22 cellular contexts compared by ENCODE assay signal in the genomic region with DNA sequence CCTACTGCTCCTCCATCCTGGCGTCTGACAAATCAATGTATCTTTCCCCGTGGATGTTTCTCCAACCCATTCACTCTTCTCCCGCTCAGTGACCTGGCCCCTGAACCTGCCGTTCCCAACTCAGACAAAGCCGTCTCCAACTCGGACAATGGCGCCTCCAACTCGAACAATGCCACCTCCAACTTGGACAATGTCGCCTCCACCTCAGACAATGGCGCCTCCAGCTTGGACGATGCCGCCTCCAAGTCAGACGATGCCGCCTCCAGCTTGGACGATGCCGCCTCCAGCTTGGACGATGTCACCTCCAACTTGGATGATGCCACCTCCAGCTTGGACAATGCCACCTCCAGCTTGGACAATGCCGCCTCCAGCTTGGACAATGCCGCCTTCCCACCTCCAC.
"Had no signal": no experiment of that assay in that cellular context is flagged by ENCODE, and none has a peak within 500 bp of the region (broad histone marks: within the 10 kb centered on the region; RNA-seq: fewer than 3 reads in every experiment).

No MANE protein-coding gene starts in this region.

- H3K4me3 ChIP-seq: MG63, SJSA1, SK-N-MC had no signal

- FAIRE-seq: RCC 7860 had no signal

- H3K27me3 ChIP-seq: MG63, SJSA1 had no signal

- H3K36me3 ChIP-seq: MG63, SJSA1 had no signal

- H3K27ac ChIP-seq: SJSA1, SK-N-MC had no signal

- H3K4me1 ChIP-seq: SJSA1 had no signal

- DNase-seq: IMR-90, Karpas-422, KG1, MG63, NCI-H1092, NCI-H1105 treated with DMSO at 0.1 percent for 48 hours, NCI-H1417 treated with DMSO at 0.1 percent for 48 hours, NCI-H146, NCI-H1694 treated with DMSO at 0.1 percent for 48 hours, NCI-H1930, NCI-H2081, NCI-H2107, NCI-H2227 treated with DMSO at 0.1 percent for 48 hours, NCI-H524, NCI-H526 treated with DMSO at 0.1 percent for 48 hours, NCI-H748 treated with DMSO at 0.1 percent for 48 hours, Right ventricle myocardium superior, RPMI8226, SIG-M5 had no signal
